Comparison of ENCODE assay signal across 9 cellular contexts in the genomic region with DNA sequence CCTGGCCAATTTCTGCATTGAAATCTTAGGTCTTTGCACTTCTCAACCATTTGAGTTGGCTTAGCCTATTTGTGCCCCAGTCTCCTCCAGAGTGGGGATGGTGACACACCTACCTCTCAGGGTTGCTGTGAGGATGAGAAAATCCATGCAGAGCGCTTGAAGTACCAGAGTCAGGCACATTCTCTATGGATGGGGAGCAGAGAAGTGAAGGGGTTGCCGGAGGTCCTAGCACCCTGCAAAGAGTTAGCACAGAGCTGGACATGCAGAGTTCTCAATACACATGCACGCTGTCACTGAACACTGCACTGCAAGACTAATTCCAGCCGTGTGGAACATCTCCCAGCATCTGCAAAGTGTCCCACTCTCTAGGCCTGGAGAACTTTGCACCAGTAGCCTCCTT. TPM values are rescaled to one million over a fixed set of nuclear protein-coding genes. Genes with fewer than 3 reads are reported as not detected.
"Had no signal": no experiment of that assay in that cellular context is flagged by ENCODE, and none has a peak within 500 bp of the region (broad histone marks: within the 10 kb centered on the region; RNA-seq: fewer than 3 reads in every experiment).

No MANE protein-coding gene starts in this region.

- H3K9me3 ChIP-seq: HAP-1 had no signal

- H3K9ac ChIP-seq: GM23248 had no signal

- H3K27ac ChIP-seq: GM23248, HL-60 had no signal

- DNase-seq: GM23248, GOT3, H7, KG1 had no signal

- H3K36me3 ChIP-seq: HAP-1 had no signal

- H2AFZ ChIP-seq: GM23248 had no signal

- ATAC-seq: HCT116, HepG2, K562 had no signal

- H3K4me3 ChIP-seq: GM23248, HAP-1, K562 had no signal

RNA-seq across cellular contexts. Expression of gene STK32B, which starts 2.6 kb away (rescaled TPM):
- total RNA-seq: HepG2 had no signal
- polyA plus RNA-seq: HepG2 had no signal

RNA-seq across cellular contexts. Expression of gene CYTL1, which starts 29.5 kb away (rescaled TPM):
- total RNA-seq: GM23248, HepG2, K562 had no signal
- polyA plus RNA-seq: HepG2, K562 had no signal
